ENCODE assay signal across 10 cellular contexts in genomic region chr14:24734917-24735500, GRCh38.
DNase-seq lines count a peak whose midpoint lies in the region; ATAC-seq and TF ChIP-seq lines count a peak whose summit lies in the region.
"Had no signal": no experiment of that assay in that cellular context is flagged by ENCODE, and none has a peak within 500 bp of the region (broad histone marks: within the 10 kb centered on the region; RNA-seq: fewer than 3 reads in every experiment).

No MANE protein-coding gene starts in this region.

- H3K27me3 ChIP-seq in adrenal gland (no peaks in the 10 kb centered on the region), right cardiac atrium (ENCODE audit: control insufficient read depth, insufficient read depth) (no peaks in the 10 kb centered on the region), gastrocnemius medialis (no peaks in the 10 kb centered on the region)
- H3K27me3 ChIP-seq: SJSA1 had no signal

- ATAC-seq in right cardiac atrium: peak; percentile 69 to 73
- ATAC-seq in gastrocnemius medialis: peak in 1 of 2 donors; percentile 23
- ATAC-seq in GM18519 (IDR thresholded peaks at IDR 0.05; ENCODE audit: low FRiP score, unreplicated experiment): no peak
- ATAC-seq in HG03469 (IDR thresholded peaks at IDR 0.05; ENCODE audit: unreplicated experiment): no peak

- TF ChIP-seq POLR2A in adrenal gland (IDR thresholded peaks at IDR 0.05): no peak
- no peak for TF ChIP-seq POLR2A in gastrocnemius medialis (IDR thresholded peaks at IDR 0.05)

- intact Hi-C loops in adrenal gland (cut with DNase I) (loop anchor here in 1 of 2 donors (10.0 kb wide), 1 partner anchor 400 kb away; no protein-coding TSS in a partner anchor), right cardiac atrium (cut with DNase I) (loop anchor here (5.0 to 10.0 kb wide), 3 partner anchors 70 to 417 kb away; no protein-coding TSS in a partner anchor), gastrocnemius medialis (cut with DNase I; ENCODE audit: low total_unique reads) (loop anchor here (1.0 to 5.0 kb wide), 2 partner anchors 400 to 417 kb away; no protein-coding TSS in a partner anchor)

- H3K27ac ChIP-seq in HEK293 (ENCODE audit: extremely low read depth, low read depth, low read length) (no peak overlapping the region), adrenal gland (no peak overlapping the region), right cardiac atrium (ENCODE audit: low read length) (no peak overlapping the region), gastrocnemius medialis (no peak overlapping the region)
- H3K27ac ChIP-seq: neutrophil, SJSA1 had no signal

- no peaks in the 10 kb centered on the region for H3K4me1 ChIP-seq in HEK293 (ENCODE audit: control insufficient read depth, insufficient read depth, low read length)
- no peaks in the 10 kb centered on the region for H3K4me1 ChIP-seq in adrenal gland (replicated peaks in 1 of 2)
- H3K4me1 ChIP-seq in right cardiac atrium (ENCODE audit: control insufficient read depth, insufficient read depth, low read length): no peaks in the 10 kb centered on the region
- H3K4me1 ChIP-seq in gastrocnemius medialis: no peaks in the 10 kb centered on the region
- H3K4me1 ChIP-seq: SJSA1 had no signal

- H3K36me3 ChIP-seq in HEK293 (ENCODE audit: control insufficient read depth in 2 of 2, insufficient read depth in 1 of 2, low read length in 2 of 2) (no peaks in the 10 kb centered on the region), adrenal gland (replicated peaks in 1 of 2) (no peaks in the 10 kb centered on the region), gastrocnemius medialis (no peaks in the 10 kb centered on the region)
- H3K36me3 ChIP-seq: neutrophil, SJSA1 had no signal

- WGBS in adrenal gland, 4 donors: 21 to 27% (median 24%) methylated on average over 9 of the region's 9 CpGs
- 22% methylated on average over 9 of the region's 9 CpGs for WGBS in right cardiac atrium

- peak; percentile 30 for DNase-seq in Caki2 (ENCODE audit: low read depth)
- DNase-seq in NCI-H345 treated with DMSO at 0.1 percent for 48 hours (lab: John Stamatoyannopoulos, UW; ENCODE audit: unreplicated experiment): peak; percentile 81
- DNase-seq in adrenal gland: peak; percentile 23 to 66 (median 37)
- DNase-seq in right cardiac atrium: peak in 1 of 3 donors; percentile 19
- DNase-seq in gastrocnemius medialis: peak in 1 of 2 donors; percentile 8

- in situ Hi-C loops in Caki2 (cut with HindIII; ENCODE audit: low pct_unique_long_range_greater_than_20kb, low sequenced_read_pairs): no loop called here
- in situ Hi-C loops in gastrocnemius medialis (cut with MboI; ENCODE audit: low sequenced_read_pairs in 4 of 4): loop anchor here (5.0 to 10.0 kb wide), 3 partner anchors 400 to 420 kb away; no protein-coding TSS in a partner anchor

- no peak for TF ChIP-seq CTCF in HEK293 (tag by site-specific recombination; IDR thresholded peaks at IDR 0.05)
- TF ChIP-seq CTCF in adrenal gland (IDR thresholded peaks at IDR 0.05): peak; percentile 54 to 74 (median 64)
- peak; percentile 25 to 64 (median 46) for TF ChIP-seq CTCF in gastrocnemius medialis (IDR thresholded peaks at IDR 0.05 in 4 of 5, conservative IDR thresholded peaks at IDR 0.05 in 1 of 5)

- H3K4me3 ChIP-seq in HEK293 (ENCODE audit: low read depth, low read length): no peak overlapping the region
- H3K4me3 ChIP-seq in adrenal gland: no peak overlapping the region
- H3K4me3 ChIP-seq in right cardiac atrium (ENCODE audit: low read length): no peak overlapping the region
- no peak overlapping the region for H3K4me3 ChIP-seq in gastrocnemius medialis
- H3K4me3 ChIP-seq: SJSA1 had no signal

- CTCF ChIA-PET in HEK293 (lab: Yijun Ruan, JAX): interaction anchor here (0.7 to 2.7 kb wide), 9 partner anchors 10 to 535 kb away, joined by 3 to 9 read pairs (median 4); no protein-coding TSS in a partner anchor

- H3K9me3 ChIP-seq in HEK293 (ENCODE audit: control insufficient read depth, insufficient read depth, low read depth, low read length) (no peaks in the 10 kb centered on the region), adrenal gland (replicated peaks in 1 of 3) (no peaks in the 10 kb centered on the region), right cardiac atrium (ENCODE audit: control insufficient read depth, low read length) (no peaks in the 10 kb centered on the region), gastrocnemius medialis (no peaks in the 10 kb centered on the region)
- H3K9me3 ChIP-seq: neutrophil, SJSA1 had no signal

- POLR2A ChIA-PET in HEK293 (lab: Yijun Ruan, JAX): no interaction called here

TF ChIP-seq in HEK293, 187 proteins besides CTCF, POLR2A, EP300 and RAD21:
- no peak for TF ChIP-seq ZNF266 (tag by site-specific recombination; IDR thresholded peaks at IDR 0.05; ENCODE audit: low read depth)
- TF ChIP-seq SALL2 (tag by site-specific recombination; IDR thresholded peaks at IDR 0.05; ENCODE audit: borderline replicate concordance): no peak
- peak; percentile 68 for TF ChIP-seq ZNF654 (tag by site-specific recombination; IDR thresholded peaks at IDR 0.05; ENCODE audit: low read depth)
- TF ChIP-seq ZBTB21 (tag by site-specific recombination; IDR thresholded peaks at IDR 0.05): peak; percentile 23; the same call in 1 of the 2 replicates
- 0 out of 2 replicates have a peak, but pooled peaks have one; percentile 20 for TF ChIP-seq ZBTB17 (tag by site-specific recombination; IDR thresholded peaks at IDR 0.05)
- TF ChIP-seq ZNF362 (tag by site-specific recombination; IDR thresholded peaks at IDR 0.05): 0 out of 2 replicates have a peak, but pooled peaks have one; percentile 4
- no peak for TF ChIP-seq HOXC10 (CRISPR knock-in tag; IDR thresholded peaks at IDR 0.05)
- TF ChIP-seq OSR2 (tag by site-specific recombination; IDR thresholded peaks at IDR 0.05): no peak
- TF ChIP-seq ZNF629 (tag by site-specific recombination; IDR thresholded peaks at IDR 0.05): 0 out of 2 replicates have a peak, but pooled peaks have one; percentile 26
- no peak for TF ChIP-seq ZNF776 (tag by site-specific recombination; IDR thresholded peaks at IDR 0.05; ENCODE audit: borderline replicate concordance)
- TF ChIP-seq ZNF223 (tag by site-specific recombination; IDR thresholded peaks at IDR 0.05): no peak
TF ChIP-seq in HEK293: peak in this region for 5.

Comparison
In these comparisons a context has a peak if more than half of its experiments do, and no peak if none do; other contexts are left out.
1. ATAC-seq: peak in right cardiac atrium (2 of 2); none in GM18519 (single experiment) and HG03469 (single experiment).